10 cellular contexts compared by ENCODE assay signal in genomic region chr5:72280655-72281069, GRCh38. TPM values are rescaled to one million over a fixed set of nuclear protein-coding genes. Genes with fewer than 3 reads are reported as not detected.
DNase-seq lines count a peak whose midpoint lies in the region; ATAC-seq and TF ChIP-seq lines count a peak whose summit lies in the region.
"Had no signal": no experiment of that assay in that cellular context is flagged by ENCODE, and none has a peak within 500 bp of the region (broad histone marks: within the 10 kb centered on the region; RNA-seq: fewer than 3 reads in every experiment).

No MANE protein-coding gene starts in this region.

- DNase-seq in GM10266 (ENCODE audit: extremely low spot score) (no peak), OCI-LY7 (ENCODE audit: low spot score) (no peak), fibroblast of mammary gland (ENCODE audit: low read depth) (peak; percentile 70), retinal pigment epithelial cell (ENCODE audit: low read depth) (no peak), NCI-H2107 (lab: John Stamatoyannopoulos, UW) (no peak)
- DNase-seq in activated CD4-positive, alpha-beta T cell treated with anti-CD3 and anti-CD28 coated beads, Interleukin-2, amount 50 U/mL, for 1 hour = no peak
- no peak for DNase-seq in activated naive CD4-positive, alpha-beta T cell treated with anti-CD3 and anti-CD28 coated beads, Interleukin-2, amount 50 U/mL, for 16 hours
- no peak for DNase-seq in stimulated activated naive CD8-positive, alpha-beta T cell treated with anti-CD3 and anti-CD28 coated beads, Interleukin-15, amount 100 ng/mL, for 72 hours

- H3K4me3 ChIP-seq in OCI-LY7 (ENCODE audit: low read depth, low read length, poor library complexity, severe bottlenecking) (no peak overlapping the region), fibroblast of mammary gland (ENCODE audit: control insufficient read depth, low read depth, low read length) (no peak overlapping the region), retinal pigment epithelial cell (ENCODE audit: low read length) (no peak overlapping the region)
- H3K4me3 ChIP-seq: mucosa of descending colon, SJSA1 had no signal

- BruUV-seq in OCI-LY7 (replicated peaks; lab: Mats Ljungman, UMichigan) = no TSS peak

- H3K27ac Mint-ChIP-seq in stimulated activated naive CD8-positive, alpha-beta T cell treated with anti-CD3 and anti-CD28 coated beads, Interleukin-15, amount 100 ng/mL, for 72 hours = no peak overlapping the region

- H3K9me2 ChIP-seq in OCI-LY7 (ENCODE audit: insufficient read depth, low read length) = no peaks in the 10 kb centered on the region

- H3K4me1 ChIP-seq in OCI-LY7 (ENCODE audit: insufficient read depth, low read length, poor library complexity, severe bottlenecking) = peaks cover 13% of the 10 kb centered on the region

- no peaks in the 10 kb centered on the region for H3K9me3 ChIP-seq in OCI-LY7 (ENCODE audit: low read length)
- H3K9me3 ChIP-seq: mucosa of descending colon, SJSA1 had no signal

- no peaks in the 10 kb centered on the region; the same call in 1 of the 2 replicates for H4K20me1 ChIP-seq in OCI-LY7 (ENCODE audit: insufficient read depth, low read length)

- TF ChIP-seq CTCF in GM10266 (IDR thresholded peaks at IDR 0.05; ENCODE audit: control insufficient read depth, insufficient read depth, low read depth, missing control alignments) (peak; percentile 31), OCI-LY7 (conservative IDR thresholded peaks at IDR 0.05; ENCODE audit: low read length) (peak; percentile 69), fibroblast of mammary gland (conservative IDR thresholded peaks at IDR 0.05; ENCODE audit: control insufficient read depth, insufficient read depth, low read depth, low read length) (peak; percentile 74), retinal pigment epithelial cell (conservative IDR thresholded peaks at IDR 0.05; ENCODE audit: low read depth, low read length) (peak; percentile 76)

- H3K36me3 ChIP-seq in OCI-LY7 (ENCODE audit: insufficient read depth, low read length) = peaks cover 78% of the 10 kb centered on the region

- POLR2A ChIA-PET in OCI-LY7 (lab: Charles Lee) = interaction anchor here (0.7 to 0.9 kb wide), 2 partner anchors 9 to 21 kb away, joined by 3 to 4 read pairs; no protein-coding TSS in a partner anchor

- no peak for ATAC-seq in stimulated activated naive CD8-positive, alpha-beta T cell treated with anti-CD3 and anti-CD28 coated beads, Interleukin-15, amount 100 ng/mL, for 72 hours
- ATAC-seq: mucosa of descending colon had no signal

- no peak overlapping the region for H3K4me3 Mint-ChIP-seq in stimulated activated naive CD8-positive, alpha-beta T cell treated with anti-CD3 and anti-CD28 coated beads, Interleukin-15, amount 100 ng/mL, for 72 hours

- H3K27ac ChIP-seq in OCI-LY7 (ENCODE audit: low read depth, low read length, poor library complexity, severe bottlenecking) = no peak overlapping the region
- H3K27ac ChIP-seq: SJSA1 had no signal

- H3K27me3 Mint-ChIP-seq in stimulated activated naive CD8-positive, alpha-beta T cell treated with anti-CD3 and anti-CD28 coated beads, Interleukin-15, amount 100 ng/mL, for 72 hours = no peaks in the 10 kb centered on the region

- intact Hi-C loops in OCI-LY7 (cut with micrococcal nuclease; ENCODE audit: unreplicated experiment) = no loop called here

- no peak overlapping the region for H2AFZ ChIP-seq in OCI-LY7 (ENCODE audit: low read length)

- H3K4me2 ChIP-seq in OCI-LY7 (ENCODE audit: low read length) = no peak overlapping the region

- H3K79me2 ChIP-seq in OCI-LY7 (ENCODE audit: insufficient read depth, low read depth, low read length) = peaks cover 4% of the 10 kb centered on the region; the same call in 1 of the 2 replicates

- CTCF ChIA-PET in OCI-LY7 (lab: Charles Lee; ENCODE audit: unreplicated experiment) = no interaction called here

- no peaks in the 10 kb centered on the region for H3K9me3 Mint-ChIP-seq in stimulated activated naive CD8-positive, alpha-beta T cell treated with anti-CD3 and anti-CD28 coated beads, Interleukin-15, amount 100 ng/mL, for 72 hours

- no peaks in the 10 kb centered on the region for H3K4me1 Mint-ChIP-seq in stimulated activated naive CD8-positive, alpha-beta T cell treated with anti-CD3 and anti-CD28 coated beads, Interleukin-15, amount 100 ng/mL, for 72 hours

RNA-seq across cellular contexts. Expression of gene MRPS27, which starts 39.4 kb away (rescaled TPM):
- 54.1 and 62.6 TPM in 2 replicates for total RNA-seq in OCI-LY7 (2014; rRNA removed; shearing (Covaris generic))
- 70.9 and 74.6 TPM in 2 replicates for total RNA-seq in OCI-LY7 (2022)

RNA-seq across cellular contexts. Expression of gene PTCD2, which starts 39.5 kb away (rescaled TPM):
- 11.7 and 14.1 TPM in 2 replicates for total RNA-seq in OCI-LY7 (2014; rRNA removed; shearing (Covaris generic))
- 15.5 and 17.9 TPM in 2 replicates for total RNA-seq in OCI-LY7 (2022)
